ENCODE assay signal across 11 cellular contexts in genomic region chr15:96037584-96037983, GRCh38.
A peak's percentile ranks its signal among the peaks of the same experiment; 100 is the strongest.
DNase-seq lines count a peak whose midpoint lies in the region; ATAC-seq and TF ChIP-seq lines count a peak whose summit lies in the region.
"Had no signal": no experiment of that assay in that cellular context is flagged by ENCODE, and none has a peak within 500 bp of the region (broad histone marks: within the 10 kb centered on the region; RNA-seq: fewer than 3 reads in every experiment).

No MANE protein-coding gene starts in this region.

- H3K4me1 Mint-ChIP-seq in activated naive CD8-positive, alpha-beta T cell treated with anti-CD3 and anti-CD28 coated beads, Interleukin-2, amount 50 U/mL, for 24 hours: peaks cover 8% of the 10 kb centered on the region

- H3K36me3 Mint-ChIP-seq in activated naive CD8-positive, alpha-beta T cell treated with anti-CD3 and anti-CD28 coated beads, Interleukin-2, amount 50 U/mL, for 24 hours (ENCODE audit: low read depth): no peaks in the 10 kb centered on the region

- WGBS in prostate gland: 89% methylated on average over 4 of the region's 4 CpGs
- WGBS in mesendoderm (ENCODE audit: extremely low coverage, insufficient coverage, low lambda C conversion rate): no CpG with 5 or more reads among the region's 4 CpGs

- no peak for TF ChIP-seq POLR2A in prostate gland (IDR thresholded peaks at IDR 0.05)

- no peak for DNase-seq in activated naive CD8-positive, alpha-beta T cell treated with anti-CD3 and anti-CD28 coated beads, Interleukin-2, amount 50 U/mL, for 24 hours
- DNase-seq in prostate gland (ENCODE audit: low spot score) (no peak), NCI-H510A (lab: John Stamatoyannopoulos, UW) (no peak), NCI-H2227 treated with DMSO at 0.1 percent for 48 hours (lab: John Stamatoyannopoulos, UW) (no peak), mesendoderm (no peak)
- DNase-seq: effector CD8-positive, alpha-beta T cell had no signal

- H3K56ac ChIP-seq in mesendoderm (ENCODE audit: low read length): no peak overlapping the region

- H3K18ac ChIP-seq in mesendoderm (ENCODE audit: low read length): no peak overlapping the region

- no peaks in the 10 kb centered on the region for H3K36me3 ChIP-seq in BLaER1 treated with 17β-estradiol and CSF1 and Interleukin-3, amounts not matched to agents 10 nM and 100 nM
- H3K36me3 ChIP-seq in prostate gland: no peaks in the 10 kb centered on the region
- H3K36me3 ChIP-seq in mesendoderm (ENCODE audit: control insufficient read depth, insufficient read depth, low read length): no peaks in the 10 kb centered on the region

- peaks cover 10 to 38% (median 30%) of the 10 kb centered on the region in 10 experiments for H3K4me1 ChIP-seq in BLaER1 treated with 17β-estradiol and CSF1 and Interleukin-3, amounts not matched to agents 10 nM and 100 nM
- H3K4me1 ChIP-seq in prostate gland (replicated peaks): no peaks in the 10 kb centered on the region
- H3K4me1 ChIP-seq in mesendoderm (ENCODE audit: control insufficient read depth, low read depth, low read length): no peaks in the 10 kb centered on the region

- peaks cover 28 to 84% (median 49%) of the 10 kb centered on the region in 11 experiments for H3K27me3 ChIP-seq in BLaER1 treated with 17β-estradiol and CSF1 and Interleukin-3, amounts not matched to agents 10 nM and 100 nM
- no peaks in the 10 kb centered on the region for H3K27me3 ChIP-seq in prostate gland (replicated peaks; ENCODE audit: insufficient read depth)
- H3K27me3 ChIP-seq in mesendoderm (ENCODE audit: insufficient read depth, low read length, poor library complexity): no peaks in the 10 kb centered on the region

- TF ChIP-seq CTCF in prostate gland (IDR thresholded peaks at IDR 0.05): no peak

- H2BK5ac ChIP-seq in mesendoderm (ENCODE audit: low read length): no peak overlapping the region

- no peak overlapping the region for H2BK120ac ChIP-seq in mesendoderm (ENCODE audit: low read depth, low read length)

- no peak overlapping the region for H3K9ac ChIP-seq in BLaER1 treated with 17β-estradiol and CSF1 and Interleukin-3, amounts not matched to agents 10 nM and 100 nM
- H3K9ac ChIP-seq in mesendoderm (ENCODE audit: low read length): no peak overlapping the region

- H4K8ac ChIP-seq in mesendoderm (ENCODE audit: low read depth, low read length): no peak overlapping the region

- H3K9me3 ChIP-seq in BLaER1 treated with 17β-estradiol and CSF1 and Interleukin-3, amounts not matched to agents 10 nM and 100 nM (replicated peaks in 1 of 11): no peaks in the 10 kb centered on the region
- no peaks in the 10 kb centered on the region for H3K9me3 ChIP-seq in prostate gland

- no peak overlapping the region for H2BK15ac ChIP-seq in mesendoderm (replicated peaks; ENCODE audit: low read depth)

- H3K4ac ChIP-seq in mesendoderm (ENCODE audit: low read depth, low read length): no peak overlapping the region

- no peaks in the 10 kb centered on the region for H3K79me1 ChIP-seq in mesendoderm (ENCODE audit: low read length)

- H3K23ac ChIP-seq in mesendoderm (ENCODE audit: low read length): no peak overlapping the region

- no peak overlapping the region for H3K27ac ChIP-seq in BLaER1 treated with 17β-estradiol and CSF1 and Interleukin-3, amounts not matched to agents 10 nM and 100 nM
- H3K27ac ChIP-seq in prostate gland (no peak overlapping the region), mesendoderm (ENCODE audit: low read depth, low read length) (no peak overlapping the region)

- H3K4me3 Mint-ChIP-seq in activated naive CD8-positive, alpha-beta T cell treated with anti-CD3 and anti-CD28 coated beads, Interleukin-2, amount 50 U/mL, for 24 hours: no peak overlapping the region
- H3K4me3 Mint-ChIP-seq: B cell had no signal

- no peak overlapping the region for H4K5ac ChIP-seq in mesendoderm (ENCODE audit: low read length)

- peak; percentile 70 for ATAC-seq in GM21360 (IDR thresholded peaks at IDR 0.05; ENCODE audit: unreplicated experiment)
- ATAC-seq in HG03354 (IDR thresholded peaks at IDR 0.05; ENCODE audit: poor library complexity, severe bottlenecking, unreplicated experiment): peak; percentile 65
- peak; percentile 46 for ATAC-seq in activated naive CD8-positive, alpha-beta T cell treated with anti-CD3 and anti-CD28 coated beads, Interleukin-2, amount 50 U/mL, for 24 hours

- peaks cover 57% of the 10 kb centered on the region for H3K27me3 Mint-ChIP-seq in activated naive CD8-positive, alpha-beta T cell treated with anti-CD3 and anti-CD28 coated beads, Interleukin-2, amount 50 U/mL, for 24 hours

- H3K4me2 ChIP-seq in BLaER1 treated with 17β-estradiol and CSF1 and Interleukin-3, amounts not matched to agents 10 nM and 100 nM: peak overlapping the region in 10 of 11 experiments; percentile 14 to 63 (median 38); a peak in 14 of 22 replicates
- H3K4me2 ChIP-seq in mesendoderm (ENCODE audit: low read length): no peak overlapping the region

- H3K4me3 ChIP-seq in BLaER1 treated with 17β-estradiol and CSF1 and Interleukin-3, amounts not matched to agents 10 nM and 100 nM: no peak overlapping the region
- H3K4me3 ChIP-seq in prostate gland (no peak overlapping the region), mesendoderm (ENCODE audit: low read length) (no peak overlapping the region)

- H3K9me3 Mint-ChIP-seq in activated naive CD8-positive, alpha-beta T cell treated with anti-CD3 and anti-CD28 coated beads, Interleukin-2, amount 50 U/mL, for 24 hours: no peaks in the 10 kb centered on the region
- H3K9me3 Mint-ChIP-seq: activated T-helper 2 cell treated with anti-CD3 and anti-CD28 coated beads, Interferon-gamma antibody, Interleukin-2, Interleukin-4, amounts not matched to agents 10 μg/mL and 5 μg/mL and 100 μg/mL, durations not matched to agents 14 hours and 24 hours and 36 hours had no signal

- H3K27ac Mint-ChIP-seq in activated naive CD8-positive, alpha-beta T cell treated with anti-CD3 and anti-CD28 coated beads, Interleukin-2, amount 50 U/mL, for 24 hours: no peak overlapping the region
- H3K27ac Mint-ChIP-seq: activated T-helper 2 cell treated with anti-CD3 and anti-CD28 coated beads, Interferon-gamma antibody, Interleukin-2, Interleukin-4, amounts not matched to agents 10 μg/mL and 5 μg/mL and 100 μg/mL, durations not matched to agents 14 hours and 24 hours and 36 hours; B cell had no signal

- intact Hi-C loops in prostate gland (cut with DNase I): no loop called here

- H4K20me1 ChIP-seq in BLaER1 treated with 17β-estradiol and CSF1 and Interleukin-3, amounts not matched to agents 10 nM and 100 nM: no peaks in the 10 kb centered on the region; a peak in 1 of 22 replicates

- H3K79me2 ChIP-seq in mesendoderm (ENCODE audit: control insufficient read depth, insufficient read depth, low read length): no peaks in the 10 kb centered on the region

- no peak overlapping the region for H2AK5ac ChIP-seq in mesendoderm (ENCODE audit: low read length)
